In genomic region chr13:75355609-75356008, GRCh38 we compare ENCODE assay signal across 26 cellular contexts.
"Had no signal": no experiment of that assay in that cellular context is flagged by ENCODE, and none has a peak within 500 bp of the region (broad histone marks: within the 10 kb centered on the region; RNA-seq: fewer than 3 reads in every experiment).

No MANE protein-coding gene starts in this region.

- H3K9me3 ChIP-seq: ascending aorta, body of pancreas had no signal

- H2AFZ ChIP-seq: PC-9 had no signal

- H3K27ac ChIP-seq: ascending aorta, body of pancreas, PC-9 had no signal

- ATAC-seq: activated CD8-positive, alpha-beta T cell treated with anti-CD3 and anti-CD28 coated beads, Interleukin-2, amount 10 ng/mL, durations not matched to agents 7 days and 5 days; activated naive CD4-positive, alpha-beta T cell treated with anti-CD3 and anti-CD28 coated beads, Interleukin-2, amount 50 U/mL, for 72 hours; activated naive CD8-positive, alpha-beta T cell treated with anti-CD3 and anti-CD28 coated beads, Interleukin-2, amount 50 U/mL, for 24 hours; body of pancreas; T-helper 17 cell; WTC11 had no signal

- H3K36me3 ChIP-seq: ascending aorta had no signal

- FAIRE-seq: bronchial epithelial cell had no signal

- H3K4me2 ChIP-seq: PC-9 had no signal

- H3K4me3 ChIP-seq: ascending aorta, body of pancreas, PC-9 had no signal

- H3K4me1 ChIP-seq: ascending aorta, body of pancreas had no signal

- DNase-seq: activated CD4-positive, alpha-beta T cell treated with anti-CD3 and anti-CD28 coated beads for 48 hours; activated CD4-positive, alpha-beta T cell treated with anti-CD3 and anti-CD28 coated beads, Interleukin-2, amount 50 U/mL, for 4 hours; activated CD4-positive, CD25-positive, alpha-beta regulatory T cell treated with anti-CD3 and anti-CD28 coated beads, Interleukin-2, amount 50 U/mL, for 72 hours; activated CD8-positive, alpha-beta memory T cell treated with anti-CD3 and anti-CD28 coated beads, Interleukin-2, amount 50 U/mL, for 48 hours; activated CD8-positive, alpha-beta T cell treated with anti-CD3 and anti-CD28 coated beads, Interleukin-2, amount 10 ng/mL, durations not matched to agents 7 days and 5 days; activated effector memory CD4-positive, alpha-beta T cell treated with Interleukin-2 at 50 U/mL for 16 hours; activated naive CD4-positive, alpha-beta T cell treated with Interleukin-2 at 50 U/mL for 16 hours; activated naive CD8-positive, alpha-beta T cell treated with anti-CD3 and anti-CD28 coated beads, Interleukin-2, amount 50 U/mL, for 24 hours; activated T-cell treated with anti-CD3 and anti-CD28 coated beads, Interleukin-2, amount 50 U/mL, for 1 hour; amniotic stem cell; body of pancreas; central memory CD4-positive, alpha-beta T cell; Kasumi-1; NCI-H1105 treated with DMSO at 0.1 percent for 48 hours; NCI-H1436 treated with DMSO at 0.1 percent for 48 hours; NCI-H187; NCI-H2081; NCI-H510A treated with DMSO at 0.1 percent for 48 hours; PC-9; SHP77 treated with DMSO at 0.1 percent for 48 hours; T-helper 17 cell; T-helper 9 cell had no signal

- H3K27me3 ChIP-seq: ascending aorta, body of pancreas had no signal
